1 cellular context compared by ENCODE assay signal in genomic region chr20:3818155-3819151, GRCh38.
A peak's percentile ranks its signal among the peaks of the same experiment; 100 is the strongest.
TF ChIP-seq lines count a peak whose summit lies in the region.

No MANE protein-coding gene starts in this region.

TF ChIP-seq in HepG2, 621 proteins besides CTCF, POLR2A, EP300 and RAD21 (continued from another document and continues in another):
- TF ChIP-seq ARNT (IDR thresholded peaks at IDR 0.05) (no peak), PRDM10 (CRISPR knock-in tag; IDR thresholded peaks at IDR 0.05; ENCODE audit: low read depth) (peak; percentile 83), YY1 (IDR thresholded peaks at IDR 0.05; ENCODE audit: insufficient read depth, insufficient replicate concordance, low read depth, low read length) (peak; percentile 67), ZNF317 (CRISPR knock-in tag; IDR thresholded peaks at IDR 0.05) (no peak), CENPX (CRISPR knock-in tag; IDR thresholded peaks at IDR 0.05) (no peak), ZNF816 (CRISPR knock-in tag; IDR thresholded peaks at IDR 0.05; ENCODE audit: borderline replicate concordance) (no peak), ZFP1 (CRISPR knock-in tag; IDR thresholded peaks at IDR 0.05) (peak; percentile 79; the same call in 1 of the 2 replicates), KLF16 (CRISPR knock-in tag; IDR thresholded peaks at IDR 0.05) (peak in 1 of 2 experiments; percentile 92; a peak in 1 of 4 replicates), EHMT2 (IDR thresholded peaks at IDR 0.05; ENCODE audit: borderline replicate concordance, low read depth, low read length) (no peak), PHF20 (CRISPR knock-in tag; IDR thresholded peaks at IDR 0.05) (no peak), TFDP2 (CRISPR knock-in tag; IDR thresholded peaks at IDR 0.05) (peak; percentile 69), SUZ12 (IDR thresholded peaks at IDR 0.05; ENCODE audit: low read depth, low read length) (peak; percentile 27; the same call in 1 of the 2 replicates), ZNF775 (CRISPR knock-in tag; IDR thresholded peaks at IDR 0.05; ENCODE audit: borderline replicate concordance) (no peak), ZNF660 (CRISPR knock-in tag; IDR thresholded peaks at IDR 0.05; ENCODE audit: borderline replicate concordance, low read depth) (no peak), ZSCAN9 (CRISPR knock-in tag; IDR thresholded peaks at IDR 0.05; ENCODE audit: borderline replicate concordance) (peak; percentile 94; the same call in 1 of the 2 replicates), ZNF121 (CRISPR knock-in tag; IDR thresholded peaks at IDR 0.05) (peak; percentile 40; the same call in 1 of the 2 replicates), KAT2B (IDR thresholded peaks at IDR 0.05; ENCODE audit: borderline replicate concordance, low read depth, low read length) (no peak), ZNF644 (CRISPR knock-in tag; IDR thresholded peaks at IDR 0.05; ENCODE audit: low read depth) (peak; percentile 95), ZNF572 (CRISPR knock-in tag; IDR thresholded peaks at IDR 0.05) (peak; percentile 87), ZNF142 (CRISPR knock-in tag; IDR thresholded peaks at IDR 0.05) (peak; percentile 14; the same call in 1 of the 2 replicates), DDIT3 (CRISPR knock-in tag; IDR thresholded peaks at IDR 0.05) (no peak), ZNF10 (CRISPR knock-in tag; IDR thresholded peaks at IDR 0.05; ENCODE audit: borderline replicate concordance, low read depth) (0 out of 2 replicates have a peak, but pooled peaks have one; percentile 82), SP1 (IDR thresholded peaks at IDR 0.05) (no peak), SP1 (CRISPR knock-in tag; IDR thresholded peaks at IDR 0.05) (peak; percentile 41; the same call in 1 of the 2 replicates), TFDP1 (CRISPR knock-in tag; IDR thresholded peaks at IDR 0.05; ENCODE audit: borderline replicate concordance) (0 out of 2 replicates have a peak, but pooled peaks have one; percentile 70), MAZ (IDR thresholded peaks at IDR 0.05; ENCODE audit: borderline replicate concordance, low read depth, low read length) (peak; percentile 66; the same call in 1 of the 2 replicates), MAZ (CRISPR knock-in tag; IDR thresholded peaks at IDR 0.05; ENCODE audit: low read depth) (peak; percentile 83), FOXJ3 (CRISPR knock-in tag; IDR thresholded peaks at IDR 0.05; ENCODE audit: borderline replicate concordance) (no peak), ZNF160 (CRISPR knock-in tag; IDR thresholded peaks at IDR 0.05) (no peak), CBX1 (IDR thresholded peaks at IDR 0.05; ENCODE audit: low read depth) (peak; percentile 89), TOE1 (CRISPR knock-in tag; IDR thresholded peaks at IDR 0.05) (no peak), ZNF333 (CRISPR knock-in tag; IDR thresholded peaks at IDR 0.05; ENCODE audit: borderline replicate concordance) (no peak), ZNF567 (CRISPR knock-in tag; IDR thresholded peaks at IDR 0.05; ENCODE audit: borderline replicate concordance) (no peak; the same call in 1 of the 2 replicates), PAXIP1 (CRISPR knock-in tag; conservative IDR thresholded peaks at IDR 0.05) (no peak), MTERF4 (CRISPR knock-in tag; IDR thresholded peaks at IDR 0.05) (0 out of 2 replicates have a peak, but pooled peaks have one; percentile 81), SETDB1 (CRISPR knock-in tag; IDR thresholded peaks at IDR 0.05; ENCODE audit: borderline replicate concordance) (no peak), ATF2 (CRISPR knock-in tag; IDR thresholded peaks at IDR 0.05) (peak; percentile 52; the same call in 1 of the 2 replicates), STAG1 (CRISPR knock-in tag; IDR thresholded peaks at IDR 0.05) (peak; percentile 85), NFE2L2 (IDR thresholded peaks at IDR 0.05; ENCODE audit: low read length) (no peak), TCF12 (IDR thresholded peaks at IDR 0.05) (no peak), TCF12 (CRISPR knock-in tag; IDR thresholded peaks at IDR 0.05) (no peak; the same call in 1 of the 2 replicates), DRAP1 (CRISPR knock-in tag; IDR thresholded peaks at IDR 0.05) (peak; percentile 70), ZNF790 (CRISPR knock-in tag; IDR thresholded peaks at IDR 0.05; ENCODE audit: borderline replicate concordance) (no peak), PLRG1 (conservative IDR thresholded peaks at IDR 0.05) (no peak), ZFP82 (CRISPR knock-in tag; IDR thresholded peaks at IDR 0.05; ENCODE audit: borderline replicate concordance) (no peak), ZNF326 (CRISPR knock-in tag; IDR thresholded peaks at IDR 0.05; ENCODE audit: borderline replicate concordance) (no peak), ELF1 (CRISPR knock-in tag; IDR thresholded peaks at IDR 0.05) (peak; percentile 52; the same call in 1 of the 2 replicates)
